Comparison of ENCODE assay signal across 9 cellular contexts in genomic region chr6:128112494-128112893, GRCh38.
DNase-seq lines count a peak whose midpoint lies in the region; ATAC-seq and TF ChIP-seq lines count a peak whose summit lies in the region.
"Had no signal": no experiment of that assay in that cellular context is flagged by ENCODE, and none has a peak within 500 bp of the region (broad histone marks: within the 10 kb centered on the region; RNA-seq: fewer than 3 reads in every experiment).

No MANE protein-coding gene starts in this region.

- no peak for TF ChIP-seq CTCF in gastroesophageal sphincter (IDR thresholded peaks at IDR 0.05)
- TF ChIP-seq CTCF in suprapubic skin (IDR thresholded peaks at IDR 0.05): no peak
- no peak for TF ChIP-seq CTCF in progenitor cell of endocrine pancreas (IDR thresholded peaks at IDR 0.05; ENCODE audit: unreplicated experiment)

- H3K36me3 Mint-ChIP-seq in activated CD4-positive, alpha-beta T cell treated with anti-CD3 and anti-CD28 coated beads for 36 hours (ENCODE audit: low read depth): no peaks in the 10 kb centered on the region
- peaks cover 1% of the 10 kb centered on the region for H3K36me3 Mint-ChIP-seq in progenitor cell of endocrine pancreas (ENCODE audit: insufficient read depth)

- ATAC-seq in activated CD4-positive, alpha-beta T cell treated with anti-CD3 and anti-CD28 coated beads for 36 hours: no peak
- no peak for ATAC-seq in gastroesophageal sphincter
- ATAC-seq in HG03439 (IDR thresholded peaks at IDR 0.05; ENCODE audit: unreplicated experiment): no peak
- ATAC-seq in HG02610 (IDR thresholded peaks at IDR 0.05; ENCODE audit: unreplicated experiment): no peak

- TF ChIP-seq EP300 in gastroesophageal sphincter (IDR thresholded peaks at IDR 0.05): no peak
- no peak for TF ChIP-seq EP300 in suprapubic skin (IDR thresholded peaks at IDR 0.05)

- CTCF ChIA-PET in activated CD4-positive, alpha-beta T cell treated with anti-CD3 and anti-CD28 coated beads for 36 hours (lab: Charles Lee): interaction anchor here (0.9 kb wide), 1 partner anchor 22 kb away, joined by 3 read pairs; no protein-coding TSS in a partner anchor

- peaks cover 3% of the 10 kb centered on the region for H3K9me3 Mint-ChIP-seq in activated CD4-positive, alpha-beta T cell treated with anti-CD3 and anti-CD28 coated beads for 36 hours (ENCODE audit: low read depth)
- H3K9me3 Mint-ChIP-seq in progenitor cell of endocrine pancreas (ENCODE audit: low read depth): no peaks in the 10 kb centered on the region

- 8 to 27% methylated on average over 2 of the region's 2 CpGs for WGBS in gastroesophageal sphincter (ENCODE audit: low coverage in 1 of 2), 2 donors
- WGBS in suprapubic skin: 16% methylated on average over 2 of the region's 2 CpGs

- H3K27ac Mint-ChIP-seq in activated CD4-positive, alpha-beta T cell treated with anti-CD3 and anti-CD28 coated beads for 36 hours: peak overlapping the region; percentile 10
- H3K27ac Mint-ChIP-seq in progenitor cell of endocrine pancreas: no peak overlapping the region

- no peaks in the 10 kb centered on the region for H3K36me3 ChIP-seq in gastroesophageal sphincter
- no peaks in the 10 kb centered on the region for H3K36me3 ChIP-seq in suprapubic skin
- H3K36me3 ChIP-seq: BLaER1 had no signal

- POLR2A ChIA-PET in activated CD4-positive, alpha-beta T cell treated with anti-CD3 and anti-CD28 coated beads for 36 hours (lab: Charles Lee): no interaction called here

- H3K4me1 ChIP-seq in gastroesophageal sphincter (peaks cover 5 to 26% (median 7%) of the 10 kb centered on the region in 3 donors), suprapubic skin (peaks cover 11% of the 10 kb centered on the region)
- H3K4me1 ChIP-seq: BLaER1 had no signal

- H3K27me3 Mint-ChIP-seq in activated CD4-positive, alpha-beta T cell treated with anti-CD3 and anti-CD28 coated beads for 36 hours: no peaks in the 10 kb centered on the region
- H3K27me3 Mint-ChIP-seq in progenitor cell of endocrine pancreas: no peaks in the 10 kb centered on the region

- H3K9me3 ChIP-seq in gastroesophageal sphincter (no peaks in the 10 kb centered on the region), suprapubic skin (no peaks in the 10 kb centered on the region)
- H3K9me3 ChIP-seq: BLaER1 had no signal

- H3K4me3 ChIP-seq in gastroesophageal sphincter: peak overlapping the region; percentile 26 to 32
- H3K4me3 ChIP-seq in suprapubic skin: peak overlapping the region; percentile 26
- H3K4me3 ChIP-seq: BLaER1 had no signal

- no peaks in the 10 kb centered on the region for H3K27me3 ChIP-seq in gastroesophageal sphincter
- H3K27me3 ChIP-seq in suprapubic skin: no peaks in the 10 kb centered on the region
- H3K27me3 ChIP-seq: BLaER1 had no signal

- DNase-seq in activated CD4-positive, alpha-beta T cell treated with anti-CD3 and anti-CD28 coated beads for 36 hours: no peak
- DNase-seq in activated CD4-positive, alpha-beta T cell treated with anti-CD3 and anti-CD28 coated beads for 4 hours: no peak
- DNase-seq in NCI-H2107 (lab: John Stamatoyannopoulos, UW) (peak; percentile 6), suprapubic skin (ENCODE audit: low spot score in 2 of 2) (no peak), progenitor cell of endocrine pancreas (ENCODE audit: low spot score, unreplicated experiment) (no peak)

- no peak for TF ChIP-seq POLR2A in gastroesophageal sphincter (IDR thresholded peaks at IDR 0.05)
- TF ChIP-seq POLR2A in suprapubic skin (IDR thresholded peaks at IDR 0.05): no peak

- peaks cover 14% of the 10 kb centered on the region for H3K4me1 Mint-ChIP-seq in activated CD4-positive, alpha-beta T cell treated with anti-CD3 and anti-CD28 coated beads for 36 hours
- peaks cover 4% of the 10 kb centered on the region for H3K4me1 Mint-ChIP-seq in progenitor cell of endocrine pancreas (ENCODE audit: low read depth)

- intact Hi-C loops in activated CD4-positive, alpha-beta T cell treated with anti-CD3 and anti-CD28 coated beads for 36 hours (cut with DNase I, micrococcal nuclease): no loop called here

- H3K4me3 Mint-ChIP-seq in activated CD4-positive, alpha-beta T cell treated with anti-CD3 and anti-CD28 coated beads for 36 hours: peak overlapping the region; percentile 24
- no peak overlapping the region for H3K4me3 Mint-ChIP-seq in progenitor cell of endocrine pancreas (ENCODE audit: low read depth)

- H3K27ac ChIP-seq in gastroesophageal sphincter (peak overlapping the region in 3 of 4 donors; percentile 1 to 26 (median 9)), suprapubic skin (no peak overlapping the region)
- H3K27ac ChIP-seq: BLaER1 had no signal
